8 cellular contexts compared by ENCODE assay signal in genomic region chr14:31420319-31421081, GRCh38. TPM values are rescaled to one million over a fixed set of nuclear protein-coding genes. Genes with fewer than 3 reads are reported as not detected.
DNase-seq lines count a peak whose midpoint lies in the region; ATAC-seq and TF ChIP-seq lines count a peak whose summit lies in the region.

TSS of gene HEATR5A (minus strand) at chr14:31420550. CDS start at chr14:31402975, 17,575 bp downstream.

- ATAC-seq in HG03175 (IDR thresholded peaks at IDR 0.05; ENCODE audit: unreplicated experiment) (peak; percentile 98), WTC11 (peak; percentile 93)

- DNase-seq in AG09319 (ENCODE audit: extremely low read depth, low read depth) (peak; percentile 90), NCI-H2227 treated with DMSO at 0.1 percent for 48 hours (lab: John Stamatoyannopoulos, UW) (peak; percentile 93), WTC11 (ENCODE audit: low spot score) (peak; percentile 96), cardiac fibroblast (ENCODE audit: low read depth in 2 of 2) (peak; percentile 94 to 98), immature natural killer cell (peak; percentile 90 to 92 (median 91)), smooth muscle cell of the brain vasculature (ENCODE audit: low read depth, low spot score) (peak; percentile 89)

- TF ChIP-seq CTCF in AG09319 (IDR thresholded peaks at IDR 0.05; ENCODE audit: low read depth, low read length), result peak; percentile 18; the same call in 1 of the 2 replicates
- no peak for TF ChIP-seq CTCF in WTC11 (IDR thresholded peaks at IDR 0.05)
- TF ChIP-seq CTCF in cardiac fibroblast (IDR thresholded peaks at IDR 0.05; ENCODE audit: low read depth, low read length), result no peak

- H3K36me3 Mint-ChIP-seq in WTC11 (no peaks in the 10 kb centered on the region), immature natural killer cell (no peaks in the 10 kb centered on the region)

- H3K9me3 Mint-ChIP-seq in WTC11 (no peaks in the 10 kb centered on the region), immature natural killer cell (no peaks in the 10 kb centered on the region)

- H3K27me3 Mint-ChIP-seq in WTC11 (ENCODE audit: low read depth) (no peaks in the 10 kb centered on the region), immature natural killer cell (ENCODE audit: low read depth in 3 of 3) (peaks cover 1 to 3% (median 2%) of the 10 kb centered on the region in 3 donors)

- H3K27ac Mint-ChIP-seq in WTC11 (peak within 1 kb of the TSS; percentile 91), immature natural killer cell (peak within 1 kb of the TSS; percentile 85 to 95 (median 92))

- H3K4me3 Mint-ChIP-seq in WTC11, result peak within 1 kb of the TSS; percentile 90
- H3K4me3 Mint-ChIP-seq in immature natural killer cell, result peak within 1 kb of the TSS; percentile 94 to 98 (median 98)

- H3K4me3 ChIP-seq in cardiac fibroblast (replicated peaks in 1 of 2; ENCODE audit: low read depth in 2 of 2, low read length in 2 of 2), result peak within 1 kb of the TSS; percentile 99 to 100

- in situ Hi-C loops in GM18951 (cut with MboI; ENCODE audit: low sequenced_read_pairs, unreplicated experiment), result no loop called here

- CTCF ChIA-PET in WTC11 (lab: Charles Lee), result interaction anchor here (0.6 to 1.4 kb wide), 8 partner anchors 8 to 834 kb away, joined by 3 to 6 read pairs (median 4); partner anchors contain the start of gene DTD2

- TF ChIP-seq POLR2A in GM18951 (IDR thresholded peaks at IDR 0.05; ENCODE audit: extremely low read depth, insufficient read depth, insufficient read length), result peak; percentile 98

- POLR2A ChIA-PET in WTC11 (lab: Charles Lee), result interaction anchor here (0.5 to 2.0 kb wide), 7 partner anchors 8 to 656 kb away, joined by 3 to 15 read pairs (median 7); partner anchors contain the start of genes ARHGAP5, DTD2 and HECTD1

- H3K4me1 Mint-ChIP-seq in WTC11 (peaks cover 20% of the 10 kb centered on the region), immature natural killer cell (peaks cover 20 to 38% of the 10 kb centered on the region in 2 donors)

TF ChIP-seq in WTC11, 78 proteins besides CTCF, POLR2A, EP300 and RAD21 (continues in another document):
- no peak for TF ChIP-seq ZNF317 (CRISPR knock-in tag; IDR thresholded peaks at IDR 0.05; ENCODE audit: borderline replicate concordance, low read depth)
- TF ChIP-seq SMAD3 (CRISPR knock-in tag; IDR thresholded peaks at IDR 0.05; ENCODE audit: borderline replicate concordance), result peak; percentile 94; the same call in 1 of the 2 replicates
- TF ChIP-seq ZNF423 (CRISPR knock-in tag; IDR thresholded peaks at IDR 0.05), result no peak
- TF ChIP-seq, protein P1, sequence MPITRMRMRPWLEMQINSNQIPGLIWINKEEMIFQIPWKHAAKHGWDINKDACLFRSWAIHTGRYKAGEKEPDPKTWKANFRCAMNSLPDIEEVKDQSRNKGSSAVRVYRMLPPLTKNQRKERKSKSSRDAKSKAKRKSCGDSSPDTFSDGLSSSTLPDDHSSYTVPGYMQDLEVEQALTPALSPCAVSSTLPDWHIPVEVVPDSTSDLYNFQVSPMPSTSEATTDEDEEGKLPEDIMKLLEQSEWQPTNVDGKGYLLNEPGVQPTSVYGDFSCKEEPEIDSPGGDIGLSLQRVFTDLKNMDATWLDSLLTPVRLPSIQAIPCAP (CRISPR knock-in tag; IDR thresholded peaks at IDR 0.05), result peak; percentile 61; the same call in 1 of the 2 replicates
- TF ChIP-seq ZNF121 (CRISPR knock-in tag; IDR thresholded peaks at IDR 0.05), result peak; percentile 93
- peak; percentile 37; the same call in 1 of the 2 replicates for TF ChIP-seq ZBTB21 (CRISPR knock-in tag; IDR thresholded peaks at IDR 0.05; ENCODE audit: borderline replicate concordance)
- TF ChIP-seq SP1 (CRISPR knock-in tag; conservative IDR thresholded peaks at IDR 0.05), result peak; percentile 98
- TF ChIP-seq, protein P2, sequence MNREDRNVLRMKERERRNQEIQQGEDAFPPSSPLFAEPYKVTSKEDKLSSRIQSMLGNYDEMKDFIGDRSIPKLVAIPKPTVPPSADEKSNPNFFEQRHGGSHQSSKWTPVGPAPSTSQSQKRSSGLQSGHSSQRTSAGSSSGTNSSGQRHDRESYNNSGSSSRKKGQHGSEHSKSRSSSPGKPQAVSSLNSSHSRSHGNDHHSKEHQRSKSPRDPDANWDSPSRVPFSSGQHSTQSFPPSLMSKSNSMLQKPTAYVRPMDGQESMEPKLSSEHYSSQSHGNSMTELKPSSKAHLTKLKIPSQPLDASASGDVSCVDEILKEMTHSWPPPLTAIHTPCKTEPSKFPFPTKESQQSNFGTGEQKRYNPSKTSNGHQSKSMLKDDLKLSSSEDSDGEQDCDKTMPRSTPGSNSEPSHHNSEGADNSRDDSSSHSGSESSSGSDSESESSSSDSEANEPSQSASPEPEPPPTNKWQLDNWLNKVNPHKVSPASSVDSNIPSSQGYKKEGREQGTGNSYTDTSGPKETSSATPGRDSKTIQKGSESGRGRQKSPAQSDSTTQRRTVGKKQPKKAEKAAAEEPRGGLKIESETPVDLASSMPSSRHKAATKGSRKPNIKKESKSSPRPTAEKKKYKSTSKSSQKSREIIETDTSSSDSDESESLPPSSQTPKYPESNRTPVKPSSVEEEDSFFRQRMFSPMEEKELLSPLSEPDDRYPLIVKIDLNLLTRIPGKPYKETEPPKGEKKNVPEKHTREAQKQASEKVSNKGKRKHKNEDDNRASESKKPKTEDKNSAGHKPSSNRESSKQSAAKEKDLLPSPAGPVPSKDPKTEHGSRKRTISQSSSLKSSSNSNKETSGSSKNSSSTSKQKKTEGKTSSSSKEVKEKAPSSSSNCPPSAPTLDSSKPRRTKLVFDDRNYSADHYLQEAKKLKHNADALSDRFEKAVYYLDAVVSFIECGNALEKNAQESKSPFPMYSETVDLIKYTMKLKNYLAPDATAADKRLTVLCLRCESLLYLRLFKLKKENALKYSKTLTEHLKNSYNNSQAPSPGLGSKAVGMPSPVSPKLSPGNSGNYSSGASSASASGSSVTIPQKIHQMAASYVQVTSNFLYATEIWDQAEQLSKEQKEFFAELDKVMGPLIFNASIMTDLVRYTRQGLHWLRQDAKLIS (CRISPR knock-in tag; IDR thresholded peaks at IDR 0.05; ENCODE audit: borderline replicate concordance), result no peak
- TF ChIP-seq, protein P3, sequence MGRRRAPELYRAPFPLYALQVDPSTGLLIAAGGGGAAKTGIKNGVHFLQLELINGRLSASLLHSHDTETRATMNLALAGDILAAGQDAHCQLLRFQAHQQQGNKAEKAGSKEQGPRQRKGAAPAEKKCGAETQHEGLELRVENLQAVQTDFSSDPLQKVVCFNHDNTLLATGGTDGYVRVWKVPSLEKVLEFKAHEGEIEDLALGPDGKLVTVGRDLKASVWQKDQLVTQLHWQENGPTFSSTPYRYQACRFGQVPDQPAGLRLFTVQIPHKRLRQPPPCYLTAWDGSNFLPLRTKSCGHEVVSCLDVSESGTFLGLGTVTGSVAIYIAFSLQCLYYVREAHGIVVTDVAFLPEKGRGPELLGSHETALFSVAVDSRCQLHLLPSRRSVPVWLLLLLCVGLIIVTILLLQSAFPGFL (CRISPR knock-in tag; IDR thresholded peaks at IDR 0.05; ENCODE audit: borderline replicate concordance), result no peak
- TF ChIP-seq JAZF1 (CRISPR knock-in tag; IDR thresholded peaks at IDR 0.05), result no peak
- TF ChIP-seq ZNF671 (CRISPR knock-in tag; IDR thresholded peaks at IDR 0.05), result 0 out of 2 replicates have a peak, but pooled peaks have one; percentile 23
- TF ChIP-seq KAT7 (CRISPR knock-in tag; IDR thresholded peaks at IDR 0.05; ENCODE audit: borderline replicate concordance), result no peak; the same call in 1 of the 2 replicates
- peak; percentile 89; the same call in 1 of the 2 replicates for TF ChIP-seq FOXP1 (CRISPR knock-in tag; IDR thresholded peaks at IDR 0.05; ENCODE audit: borderline replicate concordance)
- TF ChIP-seq, protein P4, sequence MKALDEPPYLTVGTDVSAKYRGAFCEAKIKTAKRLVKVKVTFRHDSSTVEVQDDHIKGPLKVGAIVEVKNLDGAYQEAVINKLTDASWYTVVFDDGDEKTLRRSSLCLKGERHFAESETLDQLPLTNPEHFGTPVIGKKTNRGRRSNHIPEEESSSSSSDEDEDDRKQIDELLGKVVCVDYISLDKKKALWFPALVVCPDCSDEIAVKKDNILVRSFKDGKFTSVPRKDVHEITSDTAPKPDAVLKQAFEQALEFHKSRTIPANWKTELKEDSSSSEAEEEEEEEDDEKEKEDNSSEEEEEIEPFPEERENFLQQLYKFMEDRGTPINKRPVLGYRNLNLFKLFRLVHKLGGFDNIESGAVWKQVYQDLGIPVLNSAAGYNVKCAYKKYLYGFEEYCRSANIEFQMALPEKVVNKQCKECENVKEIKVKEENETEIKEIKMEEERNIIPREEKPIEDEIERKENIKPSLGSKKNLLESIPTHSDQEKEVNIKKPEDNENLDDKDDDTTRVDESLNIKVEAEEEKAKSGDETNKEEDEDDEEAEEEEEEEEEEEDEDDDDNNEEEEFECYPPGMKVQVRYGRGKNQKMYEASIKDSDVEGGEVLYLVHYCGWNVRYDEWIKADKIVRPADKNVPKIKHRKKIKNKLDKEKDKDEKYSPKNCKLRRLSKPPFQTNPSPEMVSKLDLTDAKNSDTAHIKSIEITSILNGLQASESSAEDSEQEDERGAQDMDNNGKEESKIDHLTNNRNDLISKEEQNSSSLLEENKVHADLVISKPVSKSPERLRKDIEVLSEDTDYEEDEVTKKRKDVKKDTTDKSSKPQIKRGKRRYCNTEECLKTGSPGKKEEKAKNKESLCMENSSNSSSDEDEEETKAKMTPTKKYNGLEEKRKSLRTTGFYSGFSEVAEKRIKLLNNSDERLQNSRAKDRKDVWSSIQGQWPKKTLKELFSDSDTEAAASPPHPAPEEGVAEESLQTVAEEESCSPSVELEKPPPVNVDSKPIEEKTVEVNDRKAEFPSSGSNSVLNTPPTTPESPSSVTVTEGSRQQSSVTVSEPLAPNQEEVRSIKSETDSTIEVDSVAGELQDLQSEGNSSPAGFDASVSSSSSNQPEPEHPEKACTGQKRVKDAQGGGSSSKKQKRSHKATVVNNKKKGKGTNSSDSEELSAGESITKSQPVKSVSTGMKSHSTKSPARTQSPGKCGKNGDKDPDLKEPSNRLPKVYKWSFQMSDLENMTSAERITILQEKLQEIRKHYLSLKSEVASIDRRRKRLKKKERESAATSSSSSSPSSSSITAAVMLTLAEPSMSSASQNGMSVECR (CRISPR knock-in tag; IDR thresholded peaks at IDR 0.05; ENCODE audit: borderline replicate concordance), result peak; percentile 62; the same call in 1 of the 2 replicates
- peak; percentile 85; the same call in 1 of the 2 replicates for TF ChIP-seq TP53 (CRISPR knock-in tag; IDR thresholded peaks at IDR 0.05)
- TF ChIP-seq CREM (CRISPR knock-in tag; IDR thresholded peaks at IDR 0.05), result peak; percentile 59; the same call in 1 of the 2 replicates
- TF ChIP-seq ZNF232 (CRISPR knock-in tag; IDR thresholded peaks at IDR 0.05), result peak; percentile 85
- TF ChIP-seq TCF7 (CRISPR knock-in tag; IDR thresholded peaks at IDR 0.05; ENCODE audit: low read depth), result no peak
- TF ChIP-seq, protein P5, sequence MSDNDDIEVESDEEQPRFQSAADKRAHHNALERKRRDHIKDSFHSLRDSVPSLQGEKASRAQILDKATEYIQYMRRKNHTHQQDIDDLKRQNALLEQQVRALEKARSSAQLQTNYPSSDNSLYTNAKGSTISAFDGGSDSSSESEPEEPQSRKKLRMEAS (CRISPR knock-in tag; IDR thresholded peaks at IDR 0.05), result peak; percentile 65; the same call in 1 of the 2 replicates

RNA-seq across cellular contexts. Expression of gene HEATR5A, which starts in this region (rescaled TPM):
- total RNA-seq in WTC11 (2021), result 29.6 to 36.2 TPM (median 31.6 TPM) in 3 replicates
- 1 to 10 TPM; 7.7 to 8.9 (median 8.9) TPM for polyA plus RNA-seq in immature natural killer cell

Comparison
In these comparisons a context has a peak if more than half of its experiments do, and no peak if none do; other contexts are left out.
1. Peak in every context shown above with its lines: DNase-seq, ATAC-seq and H3K4me3 ChIP-seq.